8 cellular contexts compared by ENCODE assay signal in genomic region chr16:31071861-31072260, GRCh38. TPM values are rescaled to one million over a fixed set of nuclear protein-coding genes. Genes with fewer than 3 reads are reported as not detected.
DNase-seq lines count a peak whose midpoint lies in the region; ATAC-seq and TF ChIP-seq lines count a peak whose summit lies in the region.

No MANE protein-coding gene starts in this region.

- CTCF ChIA-PET in activated naive CD4-positive, alpha-beta T cell treated with anti-CD3 and anti-CD28 coated beads, Interleukin-2, amount 10 ng/mL, durations not matched to agents 7 days and 5 days (lab: Charles Lee) = no interaction called here

- H3K4me1 ChIP-seq in SJSA1 (replicated peaks) (peaks cover 17% of the 10 kb centered on the region), subcutaneous abdominal adipose tissue (ENCODE audit: control insufficient read depth in 5 of 5, insufficient read depth in 5 of 5, low read length in 5 of 5) (peaks cover 9 to 33% (median 25%) of the 10 kb centered on the region in 5 donors)

- H3K27ac Mint-ChIP-seq in activated naive CD4-positive, alpha-beta T cell treated with anti-CD3 and anti-CD28 coated beads, Interleukin-2, amount 10 ng/mL, durations not matched to agents 7 days and 5 days = peak overlapping the region; percentile 95

- peaks cover 11% of the 10 kb centered on the region for H3K36me3 Mint-ChIP-seq in activated naive CD4-positive, alpha-beta T cell treated with anti-CD3 and anti-CD28 coated beads, Interleukin-2, amount 10 ng/mL, durations not matched to agents 7 days and 5 days

- peaks cover 42% of the 10 kb centered on the region for H3K4me1 Mint-ChIP-seq in activated naive CD4-positive, alpha-beta T cell treated with anti-CD3 and anti-CD28 coated beads, Interleukin-2, amount 10 ng/mL, durations not matched to agents 7 days and 5 days

- peak overlapping the region; percentile 90 for H3K4me3 Mint-ChIP-seq in activated naive CD4-positive, alpha-beta T cell treated with anti-CD3 and anti-CD28 coated beads, Interleukin-2, amount 10 ng/mL, durations not matched to agents 7 days and 5 days

- H3K9me3 ChIP-seq in SJSA1 (replicated peaks) = no peaks in the 10 kb centered on the region
- no peaks in the 10 kb centered on the region for H3K9me3 ChIP-seq in subcutaneous abdominal adipose tissue (ENCODE audit: control insufficient read depth in 5 of 5, low read length in 5 of 5)

- H3K9ac ChIP-seq in subcutaneous abdominal adipose tissue (ENCODE audit: low read length in 5 of 5) = peak overlapping the region in 3 of 5 donors; percentile 78 to 96 (median 89)

- no peaks in the 10 kb centered on the region for H3K9me3 Mint-ChIP-seq in activated naive CD4-positive, alpha-beta T cell treated with anti-CD3 and anti-CD28 coated beads, Interleukin-2, amount 10 ng/mL, durations not matched to agents 7 days and 5 days

- no peak for DNase-seq in activated naive CD4-positive, alpha-beta T cell treated with anti-CD3 and anti-CD28 coated beads, Interleukin-2, amount 10 ng/mL, durations not matched to agents 7 days and 5 days
- no peak for DNase-seq in activated naive CD4-positive, alpha-beta T cell treated with Interleukin-2 at 50 U/mL for 16 hours
- DNase-seq in SJSA1 (ENCODE audit: low read depth in 1 of 2, low spot score in 2 of 2) (no peak), fibroblast of pulmonary artery (ENCODE audit: low read depth) (peak; percentile 52)

- H3K27ac ChIP-seq in SJSA1 = no peak overlapping the region
- H3K27ac ChIP-seq in subcutaneous abdominal adipose tissue (ENCODE audit: low read depth, low read length) = peak overlapping the region; percentile 90

- H3K27me3 ChIP-seq in SJSA1 (replicated peaks) (no peaks in the 10 kb centered on the region), subcutaneous abdominal adipose tissue (ENCODE audit: control insufficient read depth in 5 of 5, insufficient read depth in 4 of 5, low read length in 5 of 5) (no peaks in the 10 kb centered on the region)

- H3K4me3 ChIP-seq in SJSA1 (peak overlapping the region; percentile 86), fibroblast of pulmonary artery (replicated peaks; ENCODE audit: low read depth, low read length) (peak overlapping the region; percentile 99), subcutaneous abdominal adipose tissue (ENCODE audit: low read depth in 1 of 5, low read length in 5 of 5) (peak overlapping the region; percentile 78 to 100 (median 99))

- ATAC-seq in HG03378 (IDR thresholded peaks at IDR 0.05; ENCODE audit: unreplicated experiment) (no peak), HG03520 (IDR thresholded peaks at IDR 0.05; ENCODE audit: unreplicated experiment) (no peak), GM19455 (IDR thresholded peaks at IDR 0.05; ENCODE audit: unreplicated experiment) (no peak)

- no peak for TF ChIP-seq CTCF in fibroblast of pulmonary artery (IDR thresholded peaks at IDR 0.05; ENCODE audit: low read length, missing control alignments)

- H3K36me3 ChIP-seq in SJSA1 (peaks cover 35% of the 10 kb centered on the region), subcutaneous abdominal adipose tissue (ENCODE audit: control insufficient read depth in 5 of 5, insufficient read depth in 5 of 5, low read length in 5 of 5) (peaks cover 0 to 9% (median 9%) of the 10 kb centered on the region in 5 donors)

- no peaks in the 10 kb centered on the region for H3K27me3 Mint-ChIP-seq in activated naive CD4-positive, alpha-beta T cell treated with anti-CD3 and anti-CD28 coated beads, Interleukin-2, amount 10 ng/mL, durations not matched to agents 7 days and 5 days

RNA-seq across cellular contexts. Expression of gene ZNF668, which starts 2.2 kb away (rescaled TPM):
- 13.2 and 16.0 TPM in 2 replicates for total RNA-seq in SJSA1 (2014; rRNA removed; shearing (Covaris generic))

RNA-seq across cellular contexts. Expression of gene ZNF646, which starts 2.4 kb away (rescaled TPM):
- total RNA-seq in SJSA1 (2014; rRNA removed; shearing (Covaris generic)) = 6.7 and 13.3 TPM in 2 replicates

RNA-seq across cellular contexts. Expression of gene PRSS53, which starts 16.9 kb away (rescaled TPM):
- 1.9 and 2.6 TPM in 2 replicates for total RNA-seq in SJSA1 (2014; rRNA removed; shearing (Covaris generic))

RNA-seq across cellular contexts. Expression of gene VKORC1, which starts 22.7 kb away (rescaled TPM):
- total RNA-seq in SJSA1 (2014; rRNA removed; shearing (Covaris generic)) = 119 and 140 TPM in 2 replicates

RNA-seq across cellular contexts. Expression of gene BCKDK, which starts 36.3 kb away (rescaled TPM):
- 19.1 and 20.8 TPM in 2 replicates for total RNA-seq in SJSA1 (2014; rRNA removed; shearing (Covaris generic))
